In genomic region chr5:73119492-73120157, GRCh38 we compare ENCODE assay signal across 11 cellular contexts. TPM values are rescaled to one million over a fixed set of nuclear protein-coding genes. Genes with fewer than 3 reads are reported as not detected.
DNase-seq lines count a peak whose midpoint lies in the region; ATAC-seq and TF ChIP-seq lines count a peak whose summit lies in the region.
"Had no signal": no experiment of that assay in that cellular context is flagged by ENCODE, and none has a peak within 500 bp of the region (broad histone marks: within the 10 kb centered on the region; RNA-seq: fewer than 3 reads in every experiment).

No MANE protein-coding gene starts in this region.

- ATAC-seq in thoracic aorta (ENCODE audit: insufficient number of reproducible peaks, low FRiP score, low read depth), result no peak
- no peak for ATAC-seq in GM21717 (IDR thresholded peaks at IDR 0.05; ENCODE audit: unreplicated experiment)
- ATAC-seq in HG02678 (IDR thresholded peaks at IDR 0.05; ENCODE audit: unreplicated experiment), result no peak

- no peak for DNase-seq in activated CD4-positive, alpha-beta T cell treated with anti-CD3 and anti-CD28 coated beads, Interleukin-2, amount 10 ng/mL, durations not matched to agents 7 days and 5 days
- no peak for DNase-seq in activated CD4-positive, alpha-beta T cell treated with anti-CD3 and anti-CD28 coated beads, Interleukin-2, amount 50 U/mL, for 4 hours
- DNase-seq in ecto neural progenitor cell (ENCODE audit: low spot score) (peak; percentile 57), thoracic aorta (ENCODE audit: low spot score) (no peak), cerebellum (ENCODE audit: low spot score) (no peak)
- DNase-seq: NCI-H1048 had no signal

- H3K4me1 ChIP-seq in mesodermal cell (ENCODE audit: control insufficient read depth, insufficient read depth, low read length, poor library complexity, severe bottlenecking) (peaks cover 18% of the 10 kb centered on the region), thoracic aorta (ENCODE audit: control insufficient read depth in 1 of 2, low read depth in 2 of 2) (peaks cover 0 to 5% of the 10 kb centered on the region in 2 donors)

- no peaks in the 10 kb centered on the region for H3K36me3 Mint-ChIP-seq in activated CD4-positive, alpha-beta T cell treated with anti-CD3 and anti-CD28 coated beads, Interleukin-2, amount 10 ng/mL, durations not matched to agents 7 days and 5 days (ENCODE audit: low read depth)

- no peaks in the 10 kb centered on the region for H3K27me3 ChIP-seq in thoracic aorta (replicated peaks; ENCODE audit: insufficient read depth)
- H3K27me3 ChIP-seq: uterus had no signal

- H3K36me3 ChIP-seq in mesodermal cell (ENCODE audit: control insufficient read depth, insufficient read depth, low read length) (no peaks in the 10 kb centered on the region), thoracic aorta (no peaks in the 10 kb centered on the region)
- H3K36me3 ChIP-seq: uterus had no signal

- H3K4me3 Mint-ChIP-seq in activated CD4-positive, alpha-beta T cell treated with anti-CD3 and anti-CD28 coated beads, Interleukin-2, amount 10 ng/mL, durations not matched to agents 7 days and 5 days, result peak overlapping the region; percentile 44

- POLR2A ChIA-PET in activated CD4-positive, alpha-beta T cell treated with anti-CD3 and anti-CD28 coated beads, Interleukin-2, amount 10 ng/mL, durations not matched to agents 7 days and 5 days (lab: Charles Lee), result no interaction called here

- no peak for TF ChIP-seq CTCF in thoracic aorta (IDR thresholded peaks at IDR 0.05)

- no peak overlapping the region for H3K27ac Mint-ChIP-seq in activated CD4-positive, alpha-beta T cell treated with anti-CD3 and anti-CD28 coated beads, Interleukin-2, amount 10 ng/mL, durations not matched to agents 7 days and 5 days

- 52 to 63% methylated on average over 31 to 38 of the region's 40 CpGs for WGBS in mesodermal cell (ENCODE audit: insufficient coverage in 2 of 2), 2 experiments

- H3K9me3 ChIP-seq in mesodermal cell (ENCODE audit: control insufficient read depth, low read length), result peaks cover 4% of the 10 kb centered on the region
- no peaks in the 10 kb centered on the region for H3K9me3 ChIP-seq in thoracic aorta
- H3K9me3 ChIP-seq: uterus had no signal

- peaks cover 20% of the 10 kb centered on the region for H3K4me1 Mint-ChIP-seq in activated CD4-positive, alpha-beta T cell treated with anti-CD3 and anti-CD28 coated beads, Interleukin-2, amount 10 ng/mL, durations not matched to agents 7 days and 5 days

- no peaks in the 10 kb centered on the region for H3K9me3 Mint-ChIP-seq in activated CD4-positive, alpha-beta T cell treated with anti-CD3 and anti-CD28 coated beads, Interleukin-2, amount 10 ng/mL, durations not matched to agents 7 days and 5 days

- H3K27ac ChIP-seq in mesodermal cell (ENCODE audit: low read depth, low read length, severe bottlenecking) (no peak overlapping the region), thoracic aorta (no peak overlapping the region)
- H3K27ac ChIP-seq: uterus had no signal

- peak overlapping the region; percentile 37 for H3K4me3 ChIP-seq in mesodermal cell (ENCODE audit: extremely low read depth, insufficient read depth, low read length, poor library complexity, severe bottlenecking)
- H3K4me3 ChIP-seq in thoracic aorta, result peak overlapping the region; percentile 73

- H3K27me3 Mint-ChIP-seq in activated CD4-positive, alpha-beta T cell treated with anti-CD3 and anti-CD28 coated beads, Interleukin-2, amount 10 ng/mL, durations not matched to agents 7 days and 5 days, result peaks cover 80% of the 10 kb centered on the region

- CTCF ChIA-PET in activated CD4-positive, alpha-beta T cell treated with anti-CD3 and anti-CD28 coated beads, Interleukin-2, amount 10 ng/mL, durations not matched to agents 7 days and 5 days (lab: Charles Lee), result no interaction called here

RNA-seq across cellular contexts. Expression of gene TMEM171, which starts 0.8 kb away (rescaled TPM):
- not detected for total RNA-seq in activated CD4-positive, alpha-beta T cell treated with anti-CD3 and anti-CD28 coated beads, Interleukin-2, amount 10 ng/mL, durations not matched to agents 7 days and 5 days
- polyA plus RNA-seq in mesodermal cell (2013, experiment 1 of 2), result 0.55 TPM
- 0.86 TPM for polyA plus RNA-seq in mesodermal cell (2013, experiment 2 of 2)
- total RNA-seq in thoracic aorta (not detected), cerebellum (0.27 TPM)
- total RNA-seq: uterus had no signal

RNA-seq across cellular contexts. Expression of gene TMEM174, which starts 53.4 kb away (rescaled TPM):
- total RNA-seq in activated CD4-positive, alpha-beta T cell treated with anti-CD3 and anti-CD28 coated beads, Interleukin-2, amount 10 ng/mL, durations not matched to agents 7 days and 5 days, result not detected
- polyA plus RNA-seq in mesodermal cell (2013, experiment 1 of 2), result not detected
- not detected for polyA plus RNA-seq in mesodermal cell (2013, experiment 2 of 2)
- total RNA-seq in thoracic aorta (not detected), cerebellum (not detected)
- total RNA-seq: kidney epithelial cell, uterus had no signal
